Comparison of ENCODE assay signal across 9 cellular contexts in genomic region chr12:57224973-57225679, GRCh38. TPM values are rescaled to one million over a fixed set of nuclear protein-coding genes. Genes with fewer than 3 reads are reported as not detected.
DNase-seq lines count a peak whose midpoint lies in the region; ATAC-seq, FAIRE-seq and TF ChIP-seq lines count a peak whose summit lies in the region.
"Had no signal": no experiment of that assay in that cellular context is flagged by ENCODE, and none has a peak within 500 bp of the region (broad histone marks: within the 10 kb centered on the region; RNA-seq: fewer than 3 reads in every experiment).

No MANE protein-coding gene starts in this region.

- H3K27me3 ChIP-seq in ascending aorta: peaks cover 9% of the 10 kb centered on the region
- peaks cover 6 to 62% of the 10 kb centered on the region in 2 experiments; a peak in 4 of 5 replicates for H3K27me3 ChIP-seq in HepG2 (ENCODE audit: control insufficient read depth in 1 of 2, insufficient read depth in 2 of 2, low read length in 2 of 2)
- peaks cover 1 to 71% (median 38%) of the 10 kb centered on the region in 4 donors for H3K27me3 ChIP-seq in upper lobe of left lung
- H3K27me3 ChIP-seq: SJCRH30 had no signal

- intact Hi-C loops in ascending aorta (cut with DNase I) (no loop called here), HepG2 (cut with micrococcal nuclease; ENCODE audit: unreplicated experiment) (loop anchor here (2.0 kb wide), 1 partner anchor 14 kb away; no protein-coding TSS in a partner anchor)

- TF ChIP-seq CTCF in GM20000 (IDR thresholded peaks at IDR 0.05; ENCODE audit: extremely low read depth, missing control alignments) (peak; percentile 68), ascending aorta (IDR thresholded peaks at IDR 0.05) (peak in 2 of 3 experiments; percentile 41 to 44), HepG2 (CRISPR knock-in tag; IDR thresholded peaks at IDR 0.05) (peak; percentile 72), upper lobe of left lung (IDR thresholded peaks at IDR 0.05) (peak; percentile 69 to 83 (median 77))

- POLR2A ChIA-PET in HepG2 (lab: Yijun Ruan, JAX): interaction anchor here (0.6 to 1.4 kb wide), 4 partner anchors 10 to 75 kb away, joined by 3 to 6 read pairs (median 4); no protein-coding TSS in a partner anchor

- H3K4me3 ChIP-seq in ascending aorta: no peak overlapping the region
- peak overlapping the region in 1 of 3 experiments; percentile 23; a peak in 1 of 6 replicates for H3K4me3 ChIP-seq in HepG2 (replicated peaks in 1 of 3; ENCODE audit: insufficient read depth in 1 of 3, low read depth in 2 of 3, low read length in 3 of 3)
- peak overlapping the region in 1 of 4 donors; percentile 3 for H3K4me3 ChIP-seq in upper lobe of left lung
- H3K4me3 ChIP-seq: SJCRH30 had no signal

- no peak overlapping the region for H3K9ac ChIP-seq in HepG2 (ENCODE audit: insufficient read depth, low read depth, low read length)

- BruUV-seq in HepG2 (replicated peaks; lab: Mats Ljungman, UMichigan): no TSS peak

- H3K36me3 ChIP-seq in ascending aorta: no peaks in the 10 kb centered on the region
- no peaks in the 10 kb centered on the region for H3K36me3 ChIP-seq in HepG2 (replicated peaks in 1 of 2; ENCODE audit: control insufficient read depth in 1 of 2, insufficient read depth in 2 of 2, low read length in 2 of 2)
- H3K36me3 ChIP-seq in upper lobe of left lung: no peaks in the 10 kb centered on the region
- H3K36me3 ChIP-seq: SJCRH30 had no signal

- TF ChIP-seq EP300 in HepG2 (IDR thresholded peaks at IDR 0.05; ENCODE audit: low read depth in 2 of 2, low read length in 2 of 2) (no peak), HepG2 (CRISPR knock-in tag; IDR thresholded peaks at IDR 0.05; ENCODE audit: borderline replicate concordance) (no peak), upper lobe of left lung (IDR thresholded peaks at IDR 0.05) (no peak)

- peaks cover 14% of the 10 kb centered on the region for H3K79me2 ChIP-seq in HepG2 (ENCODE audit: insufficient read depth, low read length)

- peak; percentile 65; the same call in 1 of the 2 replicates for TF ChIP-seq RAD21 in HepG2 (CRISPR knock-in tag; IDR thresholded peaks at IDR 0.05)

- 50% methylated on average over 21 of the region's 61 CpGs for WGBS in HepG2 (ENCODE audit: low lambda C conversion rate)
- 8 to 10% methylated on average over 5 to 29 of the region's 61 CpGs for WGBS in upper lobe of left lung, 2 donors

- TF ChIP-seq POLR2A in HepG2 (IDR thresholded peaks at IDR 0.05; ENCODE audit: insufficient read depth in 1 of 2, low read depth in 2 of 2, low read length in 2 of 2) (no peak), upper lobe of left lung (IDR thresholded peaks at IDR 0.05) (no peak)

- peak overlapping the region; percentile 57; the same call in 1 of the 2 replicates for H3K4me2 ChIP-seq in HepG2 (ENCODE audit: low read depth, low read length)

- H2AFZ ChIP-seq in HepG2 (ENCODE audit: low read length): no peak overlapping the region

- H3K4me1 ChIP-seq in ascending aorta: peaks cover 0 to 6% of the 10 kb centered on the region in 2 donors
- H3K4me1 ChIP-seq in HepG2 (ENCODE audit: insufficient read depth, low read length): peaks cover 64% of the 10 kb centered on the region
- peaks cover 25 to 42% (median 30%) of the 10 kb centered on the region in 4 donors for H3K4me1 ChIP-seq in upper lobe of left lung

- DNase-seq in GM20000 (ENCODE audit: low spot score): peak; percentile 77
- DNase-seq in RPMI8226: peak; percentile 93
- DNase-seq in ascending aorta (ENCODE audit: low spot score in 2 of 2): no peak
- DNase-seq in HepG2 (ENCODE audit: low spot score): no peak
- DNase-seq in upper lobe of left lung: peak; percentile 65 to 93
- no peak for DNase-seq in HCEC 1CT
- DNase-seq in SIG-M5 (lab: John Stamatoyannopoulos, UW): no peak

- ATAC-seq in HepG2: peak; percentile 76
- ATAC-seq in upper lobe of left lung (ENCODE audit: low FRiP score in 2 of 2): peak; percentile 54 to 73
- ATAC-seq in HG02840 (IDR thresholded peaks at IDR 0.05; ENCODE audit: low FRiP score, unreplicated experiment): no peak

- H3K27ac ChIP-seq in ascending aorta (no peak overlapping the region), HepG2 (ENCODE audit: extremely low read length, insufficient read depth, low read length) (no peak overlapping the region), upper lobe of left lung (no peak overlapping the region)
- H3K27ac ChIP-seq: SJCRH30 had no signal

- H4K20me1 ChIP-seq in HepG2 (ENCODE audit: insufficient read depth, low read length): no peaks in the 10 kb centered on the region

- no peak for FAIRE-seq in HepG2 (lab: Jason Lieb, UNC)

- H3K9me3 ChIP-seq in ascending aorta (no peaks in the 10 kb centered on the region), HepG2 (ENCODE audit: low read length) (no peaks in the 10 kb centered on the region), upper lobe of left lung (no peaks in the 10 kb centered on the region)
- H3K9me3 ChIP-seq: SJCRH30 had no signal

- CTCF ChIA-PET in HepG2 (lab: Yijun Ruan, JAX; ENCODE audit: low intra/inter-chr PET ratio, low total read pairs): interaction anchor here (0.8 to 8.7 kb wide), 4 partner anchors 9 to 18 kb away, joined by 3 to 87 read pairs (median 7); partner anchors contain the start of gene NXPH4

- in situ Hi-C loops in HepG2 (cut with HindIII; ENCODE audit: extremely low pct_ligation_motif_present, low pct_unique_long_range_greater_than_20kb): no loop called here

RNA-seq across cellular contexts. Expression of gene SHMT2, which starts 4.4 kb away (rescaled TPM):
- total RNA-seq in ascending aorta (136 TPM), HepG2 (2016; rRNA removed; fragmentation: Illumina TruSeq; extraction: Trizol) (181 and 184 TPM in 2 replicates), upper lobe of left lung (10 to 100 TPM; 37.9 to 92.0 (median 52.0) TPM)
- total RNA-seq in HepG2 (2016; cell fraction: cytosol; rRNA removed; fragmentation: Illumina TruSeq; extraction: Trizol; ENCODE audit: low read depth): 34.5 and 40.7 TPM in 2 replicates
- 185 and 193 TPM in 2 replicates for total RNA-seq in HepG2 (2016; cell fraction: insoluble cytoplasmic fraction; rRNA removed; fragmentation: Illumina TruSeq; extraction: Trizol)
- total RNA-seq in HepG2 (2016; cell fraction: membrane; rRNA removed; fragmentation: Illumina TruSeq; extraction: Trizol): 86.2 and 91.5 TPM in 2 replicates
- 87.0 and 104 TPM in 2 replicates for total RNA-seq in HepG2 (2016; cell fraction: nucleus; rRNA removed; fragmentation: Illumina TruSeq; extraction: Trizol)
- 393 and 420 TPM in 2 replicates for polyA plus RNA-seq in HepG2 (2011; rRNA removed)
- 388 and 543 TPM in 2 replicates for polyA plus RNA-seq in HepG2 (2011; cell fraction: cytosol; rRNA removed)
- 527 and 559 TPM in 2 replicates for polyA plus RNA-seq in HepG2 (2011; cell fraction: nucleus; rRNA removed)
- polyA plus RNA-seq in HepG2 (2012): 193 and 317 TPM in 2 replicates
- 47.3 and 51.9 TPM in 2 replicates for polyA plus RNA-seq in HepG2 (2016; cell fraction: cytosol; fragmentation: Illumina TruSeq; extraction: Trizol; ENCODE audit: low read depth)
- 228 and 257 TPM in 2 replicates for polyA plus RNA-seq in HepG2 (2016; cell fraction: insoluble cytoplasmic fraction; fragmentation: Illumina TruSeq; extraction: Trizol; ENCODE audit: low read depth)
- 85.7 and 97.2 TPM in 2 replicates for polyA plus RNA-seq in HepG2 (2016; cell fraction: membrane; fragmentation: Illumina TruSeq; extraction: Trizol; ENCODE audit: low read depth)
- 161 and 174 TPM in 2 replicates for polyA plus RNA-seq in HepG2 (2016; cell fraction: nucleus; fragmentation: Illumina TruSeq; extraction: Trizol; ENCODE audit: insufficient read depth, low read depth)
- polyA minus RNA-seq in HepG2 (2011; rRNA and poly(A)+ RNA removed; ENCODE audit: low replicate concordance): 452 and 685 TPM in 2 replicates
- polyA minus RNA-seq in HepG2 (2011; cell fraction: cytosol; rRNA and poly(A)+ RNA removed): 216 and 224 TPM in 2 replicates
- polyA minus RNA-seq in HepG2 (2011; cell fraction: nucleus; rRNA and poly(A)+ RNA removed): 130 and 151 TPM in 2 replicates

RNA-seq across cellular contexts. Expression of gene NXPH4, which starts 8.5 kb away (rescaled TPM):
- total RNA-seq in ascending aorta: not detected
- not detected in 2 replicates for total RNA-seq in HepG2 (2016; rRNA removed; fragmentation: Illumina TruSeq; extraction: Trizol)
- total RNA-seq in HepG2 (2016; cell fraction: cytosol; rRNA removed; fragmentation: Illumina TruSeq; extraction: Trizol; ENCODE audit: low read depth): not detected in 2 replicates
- not detected in 2 replicates for total RNA-seq in HepG2 (2016; cell fraction: insoluble cytoplasmic fraction; rRNA removed; fragmentation: Illumina TruSeq; extraction: Trizol)
- total RNA-seq in HepG2 (2016; cell fraction: membrane; rRNA removed; fragmentation: Illumina TruSeq; extraction: Trizol): not detected in 2 replicates
- total RNA-seq in HepG2 (2016; cell fraction: nucleus; rRNA removed; fragmentation: Illumina TruSeq; extraction: Trizol): not detected in 2 replicates
- polyA plus RNA-seq in HepG2 (2011; rRNA removed): 0.13 and 0.24 TPM in 2 replicates
- polyA plus RNA-seq in HepG2 (2011; cell fraction: cytosol; rRNA removed): 0.18 and 0.24 TPM in 2 replicates
- polyA plus RNA-seq in HepG2 (2011; cell fraction: nucleus; rRNA removed): 0.54 and 0.55 TPM in 2 replicates
- 1.9 and 2.5 TPM in 2 replicates for polyA plus RNA-seq in HepG2 (2012)
- not detected in 2 replicates for polyA plus RNA-seq in HepG2 (2016; cell fraction: cytosol; fragmentation: Illumina TruSeq; extraction: Trizol; ENCODE audit: low read depth)
- polyA plus RNA-seq in HepG2 (2016; cell fraction: insoluble cytoplasmic fraction; fragmentation: Illumina TruSeq; extraction: Trizol; ENCODE audit: low read depth): not detected in 2 replicates
- polyA plus RNA-seq in HepG2 (2016; cell fraction: membrane; fragmentation: Illumina TruSeq; extraction: Trizol; ENCODE audit: low read depth): not detected in 2 replicates
- not detected in 2 replicates for polyA plus RNA-seq in HepG2 (2016; cell fraction: nucleus; fragmentation: Illumina TruSeq; extraction: Trizol; ENCODE audit: insufficient read depth, low read depth)
- 0.30 and 2.2 TPM in 2 replicates for polyA minus RNA-seq in HepG2 (2011; rRNA and poly(A)+ RNA removed; ENCODE audit: low replicate concordance)
- polyA minus RNA-seq in HepG2 (2011; cell fraction: cytosol; rRNA and poly(A)+ RNA removed): not detected in 2 replicates
- polyA minus RNA-seq in HepG2 (2011; cell fraction: nucleus; rRNA and poly(A)+ RNA removed): 0.25 TPM in 1 of 2 replicates, not detected in the other
- total RNA-seq in upper lobe of left lung: under 1 TPM in 3 of 6 donors, not detected in 3; 0.20 to 0.94 (median 0.22) TPM

RNA-seq across cellular contexts. Expression of gene STAC3, which starts 25.9 kb away (rescaled TPM):
- total RNA-seq in ascending aorta: not detected
- 0.14 and 0.18 TPM in 2 replicates for total RNA-seq in HepG2 (2016; rRNA removed; fragmentation: Illumina TruSeq; extraction: Trizol)
- not detected in 2 replicates for total RNA-seq in HepG2 (2016; cell fraction: cytosol; rRNA removed; fragmentation: Illumina TruSeq; extraction: Trizol; ENCODE audit: low read depth)
- 0.25 and 0.26 TPM in 2 replicates for total RNA-seq in HepG2 (2016; cell fraction: insoluble cytoplasmic fraction; rRNA removed; fragmentation: Illumina TruSeq; extraction: Trizol)
- not detected in 2 replicates for total RNA-seq in HepG2 (2016; cell fraction: membrane; rRNA removed; fragmentation: Illumina TruSeq; extraction: Trizol)
- total RNA-seq in HepG2 (2016; cell fraction: nucleus; rRNA removed; fragmentation: Illumina TruSeq; extraction: Trizol): 0.34 and 0.62 TPM in 2 replicates
- polyA plus RNA-seq in HepG2 (2011; rRNA removed): 0.22 and 0.27 TPM in 2 replicates
- 0.05 and 0.17 TPM in 2 replicates for polyA plus RNA-seq in HepG2 (2011; cell fraction: cytosol; rRNA removed)
- polyA plus RNA-seq in HepG2 (2011; cell fraction: nucleus; rRNA removed): 1.3 TPM in 2 replicates
- polyA plus RNA-seq in HepG2 (2012): 0.34 and 0.49 TPM in 2 replicates
- polyA plus RNA-seq in HepG2 (2016; cell fraction: cytosol; fragmentation: Illumina TruSeq; extraction: Trizol; ENCODE audit: low read depth): 0.12 TPM in 1 of 2 replicates, not detected in the other
- polyA plus RNA-seq in HepG2 (2016; cell fraction: insoluble cytoplasmic fraction; fragmentation: Illumina TruSeq; extraction: Trizol; ENCODE audit: low read depth): 0.19 and 0.38 TPM in 2 replicates
- polyA plus RNA-seq in HepG2 (2016; cell fraction: membrane; fragmentation: Illumina TruSeq; extraction: Trizol; ENCODE audit: low read depth): 0.18 TPM in 1 of 2 replicates, not detected in the other
- 1.4 and 2.4 TPM in 2 replicates for polyA plus RNA-seq in HepG2 (2016; cell fraction: nucleus; fragmentation: Illumina TruSeq; extraction: Trizol; ENCODE audit: insufficient read depth, low read depth)
- polyA minus RNA-seq in HepG2 (2011; rRNA and poly(A)+ RNA removed; ENCODE audit: low replicate concordance): 0.54 TPM in 1 of 2 replicates, not detected in the other
- not detected in 2 replicates for polyA minus RNA-seq in HepG2 (2011; cell fraction: cytosol; rRNA and poly(A)+ RNA removed)
- 0.99 and 1.3 TPM in 2 replicates for polyA minus RNA-seq in HepG2 (2011; cell fraction: nucleus; rRNA and poly(A)+ RNA removed)
- total RNA-seq in upper lobe of left lung: 10 to 100 TPM in 1 of 6 donors, 1 to 10 TPM in 5; 4.3 to 10.5 (median 5.6) TPM

Comparison
In these comparisons a context has a peak if more than half of its experiments do, and no peak if none do; other contexts are left out.
1. DNase-seq: peak in GM20000 (single experiment), RPMI8226 (single experiment) and upper lobe of left lung (2 of 2); none in ascending aorta (0 of 2), HepG2 (single experiment), HCEC 1CT (single experiment) and SIG-M5 (single experiment).
2. Peak in every context shown above with its lines, with median percentiles within 50 percentile points of each other: CTCF ChIP-seq.